8 cellular contexts compared by ENCODE assay signal in the genomic region with DNA sequence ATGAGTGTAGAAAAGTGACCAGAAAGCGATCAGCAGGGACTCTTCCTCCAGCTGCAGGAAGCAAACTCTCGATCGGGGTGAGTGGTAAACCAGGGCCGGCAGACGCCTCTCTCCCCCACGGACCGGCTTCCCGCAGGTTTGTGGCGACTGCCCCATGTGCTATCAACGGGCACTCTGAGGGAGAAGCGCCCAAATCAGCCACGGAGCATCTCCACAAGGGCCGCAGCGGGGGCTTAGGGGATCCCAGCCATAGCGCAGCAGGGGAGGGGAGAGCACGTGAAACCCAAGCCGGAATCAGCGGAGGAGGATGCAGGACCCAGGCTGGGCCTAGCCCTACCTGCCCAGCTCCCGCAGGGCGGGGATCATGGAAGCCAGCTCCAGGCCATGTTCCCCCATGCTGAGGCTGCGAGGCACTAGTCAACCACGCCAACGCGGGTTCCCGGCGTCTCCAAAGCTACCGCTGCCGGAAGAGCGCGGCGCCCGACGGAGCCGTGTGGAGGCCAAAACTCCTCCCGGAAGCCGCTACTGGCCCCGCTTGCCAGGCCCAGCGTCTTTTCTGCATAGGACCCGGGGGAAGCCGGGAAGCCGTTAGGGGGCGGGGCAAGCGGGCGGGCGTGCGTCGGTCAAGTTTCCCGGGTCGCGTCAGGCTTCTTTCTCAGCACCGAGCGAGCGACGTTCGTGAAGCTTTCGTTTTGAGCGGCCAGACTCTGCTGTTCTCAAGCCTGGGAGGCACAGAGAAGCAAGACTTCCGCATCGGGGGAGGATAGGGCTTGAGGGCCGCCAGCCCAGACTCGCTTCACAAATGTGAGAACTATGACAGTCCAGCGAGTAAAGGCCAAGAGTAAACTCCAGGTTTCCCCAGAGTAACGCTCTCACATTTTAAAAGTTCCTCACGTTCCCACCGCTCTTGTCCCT. TPM values are rescaled to one million over a fixed set of nuclear protein-coding genes. Genes with fewer than 3 reads are reported as not detected.
A peak's percentile ranks its signal among the peaks of the same experiment; 100 is the strongest.
DNase-seq lines count a peak whose midpoint lies in the region; ATAC-seq and TF ChIP-seq lines count a peak whose summit lies in the region.

A gene (minus strand): TSS at position 425 of the 915 bp plus-strand sequence. CDS start 29 bp downstream, at position 396.

- ATAC-seq in GM18498 (IDR thresholded peaks at IDR 0.05; ENCODE audit: unreplicated experiment) (peak; percentile 96), HG02938 (IDR thresholded peaks at IDR 0.05; ENCODE audit: unreplicated experiment) (peak; percentile 91), left ventricle myocardium superior (peak; percentile 99)

- H3K9me3 ChIP-seq in uterus: no peaks in the 10 kb centered on the region

- TF ChIP-seq POLR2A in uterus (IDR thresholded peaks at IDR 0.05): peak; percentile 32 to 62

- TF ChIP-seq CTCF in uterus (IDR thresholded peaks at IDR 0.05): peak in 2 of 4 experiments; percentile 1 to 31

- DNase-seq in NCI-H187 (lab: John Stamatoyannopoulos, UW): peak; percentile 85 to 96
- DNase-seq in T-helper 2 cell: peak; percentile 84 to 99 (median 95)
- peak; percentile 98 for DNase-seq in left ventricle myocardium superior
- DNase-seq in pulmonary artery endothelial cell (ENCODE audit: low read depth, low spot score): peak; percentile 84
- DNase-seq in uterus: peak; percentile 96

- no peaks in the 10 kb centered on the region for H3K27me3 ChIP-seq in uterus

- no peaks in the 10 kb centered on the region for H3K36me3 ChIP-seq in uterus

- intact Hi-C loops in left ventricle myocardium superior (cut with micrococcal nuclease) (no loop called here), uterus (cut with DNase I; ENCODE audit: low total_unique reads) (no loop called here)

- H3K4me3 ChIP-seq in uterus: peak within 1 kb of the TSS; percentile 85 to 92

- no peaks in the 10 kb centered on the region for H3K4me1 ChIP-seq in uterus

- H3K27ac ChIP-seq in angular gyrus (ENCODE audit: low read depth, low read length): peak within 1 kb of the TSS; percentile 81
- H3K27ac ChIP-seq in uterus: peak within 1 kb of the TSS; percentile 84 to 92

RNA-seq across cellular contexts. Expression of the gene that starts here (rescaled TPM):
- total RNA-seq in left ventricle myocardium superior: 8.3 TPM
- 27.4 and 39.9 TPM in 2 replicates for total RNA-seq in pulmonary artery endothelial cell
- total RNA-seq in uterus: 10 to 100 TPM; 18.4 to 50.5 (median 31.1) TPM

Comparison
In these comparisons a context has a peak if more than half of its experiments do, and no peak if none do; other contexts are left out.
1. Peak in every context shown above with its lines: DNase-seq, ATAC-seq, H3K4me3 ChIP-seq and H3K27ac ChIP-seq.